In genomic region chr6:43258807-43259686, GRCh38 we compare ENCODE assay signal across 15 cellular contexts. TPM values are rescaled to one million over a fixed set of nuclear protein-coding genes. Genes with fewer than 3 reads are reported as not detected.
DNase-seq lines count a peak whose midpoint lies in the region; ATAC-seq, FAIRE-seq and TF ChIP-seq lines count a peak whose summit lies in the region.
"Had no signal": no experiment of that assay in that cellular context is flagged by ENCODE, and none has a peak within 500 bp of the region (broad histone marks: within the 10 kb centered on the region; RNA-seq: fewer than 3 reads in every experiment).

No MANE protein-coding gene starts in this region.

- no peak overlapping the region for H4K8ac ChIP-seq in neuronal stem cell (ENCODE audit: low read depth, low read length)

- WGBS in K562 (ENCODE audit: insufficient coverage, low coverage, missing lambda C conversion rate), result 23% methylated on average over 30 of the region's 30 CpGs
- no CpG with 5 or more reads among the region's 30 CpGs for WGBS in neuronal stem cell (ENCODE audit: extremely low coverage in 2 of 2, insufficient read length in 2 of 2, insufficient replicate concordance in 1 of 2), 2 donors

- H3K4me1 ChIP-seq in K562 (replicated peaks in 1 of 2; ENCODE audit: control insufficient read depth in 2 of 2, insufficient read depth in 2 of 2, low read length in 2 of 2) (peaks cover 0 to 22% of the 10 kb centered on the region in 2 experiments; a peak in 2 of 5 replicates), neuronal stem cell (ENCODE audit: control insufficient read depth in 2 of 2, insufficient read depth in 1 of 2, low read depth in 1 of 2, low read length in 2 of 2) (peaks cover 0 to 3% of the 10 kb centered on the region in 2 donors)

- H3K27ac ChIP-seq in K562 (ENCODE audit: extremely low read depth, low read depth, low read length) (no peak overlapping the region), neuronal stem cell (replicated peaks; ENCODE audit: low read length) (no peak overlapping the region)
- H3K27ac ChIP-seq: BLaER1 treated with 17β-estradiol and CSF1 and Interleukin-3, amounts not matched to agents 10 nM and 100 nM had no signal

- no peak overlapping the region for H4K91ac ChIP-seq in neuronal stem cell (ENCODE audit: low read depth, low read length, poor library complexity)

- BruUV-seq in K562 (replicated peaks; lab: Mats Ljungman, UMichigan), result no TSS peak

- no peaks in the 10 kb centered on the region for H3K9me3 Mint-ChIP-seq in activated naive CD4-positive, alpha-beta T cell treated with anti-CD3 and anti-CD28 coated beads, Interleukin-2, amount 50 U/mL, for 24 hours
- H3K9me3 Mint-ChIP-seq: CD4-positive, CD25-positive, alpha-beta regulatory T cell had no signal

- peaks cover 3% of the 10 kb centered on the region for H3K27me3 Mint-ChIP-seq in activated naive CD4-positive, alpha-beta T cell treated with anti-CD3 and anti-CD28 coated beads, Interleukin-2, amount 50 U/mL, for 24 hours
- H3K27me3 Mint-ChIP-seq: CD4-positive, CD25-positive, alpha-beta regulatory T cell had no signal

- H3K4me3 ChIP-seq in K562, result no peak overlapping the region
- no peak overlapping the region for H3K4me3 ChIP-seq in neuronal stem cell (ENCODE audit: low read length in 2 of 2)
- H3K4me3 ChIP-seq: BLaER1 treated with 17β-estradiol and CSF1 and Interleukin-3, amounts not matched to agents 10 nM and 100 nM had no signal

- CTCF ChIA-PET in K562 (lab: Yijun Ruan, JAX; ENCODE audit: low intra/inter-chr PET ratio), result no interaction called here

- H3K9ac ChIP-seq in K562 (ENCODE audit: insufficient read depth in 1 of 2, low read depth in 2 of 2, low read length in 2 of 2), result 0 out of 4 replicates have a peak overlapping the region, but pooled peaks of 1 of the 2 experiments have one; percentile 2
- H3K9ac ChIP-seq in neuronal stem cell (ENCODE audit: low read depth, low read length, poor library complexity), result no peak overlapping the region
- H3K9ac ChIP-seq: BLaER1 treated with 17β-estradiol and CSF1 and Interleukin-3, amounts not matched to agents 10 nM and 100 nM had no signal

- TF ChIP-seq EP300 in K562 (IDR thresholded peaks at IDR 0.05; ENCODE audit: low read length), result no peak

- H3K36me3 ChIP-seq in K562 (ENCODE audit: control insufficient read depth, insufficient read depth, low read length) (no peaks in the 10 kb centered on the region), neuronal stem cell (replicated peaks in 1 of 2; ENCODE audit: control insufficient read depth in 2 of 2, insufficient read depth in 2 of 2, low read length in 2 of 2) (peaks cover 4 to 13% of the 10 kb centered on the region in 2 donors)
- H3K36me3 ChIP-seq: BLaER1 treated with 17β-estradiol and CSF1 and Interleukin-3, amounts not matched to agents 10 nM and 100 nM had no signal

- H4K20me1 ChIP-seq in K562 (replicated peaks; ENCODE audit: control insufficient read depth, insufficient read depth, low read length), result peaks cover 7% of the 10 kb centered on the region; the same call in 1 of the 2 replicates
- H4K20me1 ChIP-seq: BLaER1 treated with 17β-estradiol and CSF1 and Interleukin-3, amounts not matched to agents 10 nM and 100 nM had no signal

- no peak for ATAC-seq in K562
- ATAC-seq in GM18873 (IDR thresholded peaks at IDR 0.05; ENCODE audit: low FRiP score, unreplicated experiment), result no peak

- TF ChIP-seq CTCF in K562 (IDR thresholded peaks at IDR 0.05 in 2 of 3, conservative IDR thresholded peaks at IDR 0.05 in 1 of 3; ENCODE audit: insufficient read depth in 2 of 3, low read depth in 1 of 3, low read length in 3 of 3), result no peak

- no peaks in the 10 kb centered on the region for H3K36me3 Mint-ChIP-seq in activated naive CD4-positive, alpha-beta T cell treated with anti-CD3 and anti-CD28 coated beads, Interleukin-2, amount 50 U/mL, for 24 hours
- H3K36me3 Mint-ChIP-seq: CD4-positive, CD25-positive, alpha-beta regulatory T cell had no signal

- FAIRE-seq in K562 (lab: Jason Lieb, UNC), result no peak

- POLR2A ChIA-PET in K562 (lab: Yijun Ruan, JAX), result interaction anchor here (0.6 to 1.0 kb wide), 2 partner anchors 161 to 251 kb away, joined by 3 read pairs; partner anchors contain the start of gene LRRC73

- H2AFZ ChIP-seq in K562 (ENCODE audit: low read depth, low read length) (no peak overlapping the region), neuronal stem cell (ENCODE audit: low read length) (no peak overlapping the region)

- no peaks in the 10 kb centered on the region for H3K79me1 ChIP-seq in neuronal stem cell (ENCODE audit: low read depth, low read length)

- H3K4ac ChIP-seq in neuronal stem cell (ENCODE audit: low read length), result no peak overlapping the region

- H3K27ac Mint-ChIP-seq in activated naive CD4-positive, alpha-beta T cell treated with anti-CD3 and anti-CD28 coated beads, Interleukin-2, amount 50 U/mL, for 24 hours, result peak overlapping the region; percentile 17

- H3K27me3 ChIP-seq in K562 (ENCODE audit: control insufficient read depth in 2 of 2, insufficient read depth in 2 of 2, low read length in 2 of 2) (peaks cover 35 to 54% of the 10 kb centered on the region in 2 experiments), neuronal stem cell (ENCODE audit: control insufficient read depth in 3 of 3, insufficient read depth in 3 of 3, low read depth in 1 of 3, low read length in 3 of 3) (no peaks in the 10 kb centered on the region)

- intact Hi-C loops in K562 (cut with micrococcal nuclease), result no loop called here

- in situ Hi-C loops in K562 (cut with MboI), result no loop called here

- H3K4me1 Mint-ChIP-seq in activated naive CD4-positive, alpha-beta T cell treated with anti-CD3 and anti-CD28 coated beads, Interleukin-2, amount 50 U/mL, for 24 hours, result no peaks in the 10 kb centered on the region

- H3K4me2 ChIP-seq in K562 (ENCODE audit: insufficient read depth, low read length) (no peak overlapping the region), neuronal stem cell (ENCODE audit: insufficient read depth, low read length, poor library complexity, severe bottlenecking) (no peak overlapping the region)

- H3K18ac ChIP-seq in neuronal stem cell (ENCODE audit: low read length), result no peak overlapping the region

- H2BK15ac ChIP-seq in neuronal stem cell (ENCODE audit: low read length), result peak overlapping the region; percentile 26

- no peaks in the 10 kb centered on the region for H3K9me1 ChIP-seq in K562 (ENCODE audit: control insufficient read depth, insufficient read depth, low read length)

- no peak overlapping the region for H2AK5ac ChIP-seq in neuronal stem cell (ENCODE audit: low read depth, low read length)

- H2BK120ac ChIP-seq in neuronal stem cell (ENCODE audit: low read depth, low read length), result no peak overlapping the region

- H2BK5ac ChIP-seq in neuronal stem cell (ENCODE audit: low read length), result no peak overlapping the region

- no peak for TF ChIP-seq POLR2A in K562 (conservative IDR thresholded peaks at IDR 0.05)

- H3K14ac ChIP-seq in neuronal stem cell (ENCODE audit: low read length), result no peak overlapping the region

- no peak overlapping the region for H3K4me3 Mint-ChIP-seq in activated naive CD4-positive, alpha-beta T cell treated with anti-CD3 and anti-CD28 coated beads, Interleukin-2, amount 50 U/mL, for 24 hours

- H3K9me3 ChIP-seq in K562 (replicated peaks; ENCODE audit: control insufficient read depth, insufficient read depth, low read depth, low read length) (no peaks in the 10 kb centered on the region), neuronal stem cell (replicated peaks in 1 of 2; ENCODE audit: control insufficient read depth in 2 of 2, insufficient read depth in 1 of 2, low read depth in 1 of 2, low read length in 2 of 2) (no peaks in the 10 kb centered on the region)
- H3K9me3 ChIP-seq: BLaER1 treated with 17β-estradiol and CSF1 and Interleukin-3, amounts not matched to agents 10 nM and 100 nM had no signal

- peak overlapping the region; percentile 45 for H3K23ac ChIP-seq in neuronal stem cell (ENCODE audit: low read depth, low read length, poor library complexity)

- no peak overlapping the region for H2BK12ac ChIP-seq in neuronal stem cell (ENCODE audit: low read length)

- DNase-seq in activated naive CD4-positive, alpha-beta T cell treated with anti-CD3 and anti-CD28 coated beads, Interleukin-2, amount 50 U/mL, for 16 hours, result no peak
- no peak for DNase-seq in K562 (ENCODE audit: extremely low read depth in 1 of 4, low spot score in 3 of 4)
- no peak for DNase-seq in neuronal stem cell (ENCODE audit: low spot score)
- no peak for DNase-seq in Kasumi-1 (lab: John Stamatoyannopoulos, UW)
- no peak for DNase-seq in SKM-1 treated with dmso at 0.1 percent for 144 hours (lab: John Stamatoyannopoulos, UW; ENCODE audit: unreplicated experiment)
- DNase-seq: 8988T; ACHN; CD4-positive, CD25-positive, alpha-beta regulatory T cell; DMS53; GF-D8; HCEC 1CT had no signal

- no peaks in the 10 kb centered on the region for H3K79me2 ChIP-seq in K562 (ENCODE audit: control insufficient read depth, insufficient read depth, low read length)

- TF ChIP-seq RAD21 in K562 (CRISPR knock-in tag; conservative IDR thresholded peaks at IDR 0.05 in 1 of 2, IDR thresholded peaks at IDR 0.05 in 1 of 2), result no peak

RNA-seq across cellular contexts. Expression of gene TTBK1, which starts 15.8 kb away (rescaled TPM):
- total RNA-seq in K562 (2011; cell fraction: chromatin; rRNA removed; ENCODE audit: low replicate concordance), result 0.07 TPM in 1 of 2 replicates, not detected in the other
- under 0.01 TPM in 1 of 2 replicates, not detected in the other for total RNA-seq in K562 (2011; cell fraction: nucleolus; rRNA removed)
- total RNA-seq in K562 (2011; cell fraction: nucleoplasm; rRNA removed), result 0.07 TPM in 1 of 2 replicates, not detected in the other
- not detected in 2 replicates for total RNA-seq in K562 (2014; rRNA removed)
- not detected in 2 replicates for total RNA-seq in K562 (2014; rRNA removed; fragmentation: Illumina TruSeq; extraction: Trizol)
- not detected in 2 replicates for total RNA-seq in K562 (2015; rRNA removed; fragmentation: Illumina TruSeq; extraction: Trizol)
- not detected in 2 replicates for total RNA-seq in K562 (2021)
- polyA plus RNA-seq in K562 (2011; rRNA removed), result not detected in 2 replicates
- not detected in 2 replicates for polyA plus RNA-seq in K562 (2011; cell fraction: cytosol; rRNA removed)
- polyA plus RNA-seq in K562 (2011; cell fraction: nucleus; rRNA removed), result not detected in 2 replicates
- polyA plus RNA-seq in K562 (2012), result 0.01 TPM in 1 of 2 replicates, not detected in the other
- polyA plus RNA-seq in K562 (2014; fragmentation: Illumina TruSeq; extraction: Trizol), result not detected in 2 replicates
- not detected for polyA plus RNA-seq in K562 (2014; fragmentation: Nextera tagmentation; extraction: Ambion mirVana)
- not detected in 2 replicates for polyA plus RNA-seq in K562 (2014; rRNA removed)
- polyA minus RNA-seq in K562 (2011; rRNA and poly(A)+ RNA removed), result not detected in 2 replicates
- polyA minus RNA-seq in K562 (2011; cell fraction: cytosol; rRNA and poly(A)+ RNA removed), result not detected in 2 replicates
- polyA minus RNA-seq in K562 (2011; cell fraction: nucleus; rRNA and poly(A)+ RNA removed), result under 0.01 TPM in 1 of 2 replicates, not detected in the other
- 1.5 TPM for polyA plus RNA-seq in neuronal stem cell (2013, experiment 1 of 2)
- polyA plus RNA-seq in neuronal stem cell (2013, experiment 2 of 2), result 1.5 TPM
- total RNA-seq: H4 had no signal
- polyA plus RNA-seq: CD4-positive, CD25-positive, alpha-beta regulatory T cell had no signal

RNA-seq across cellular contexts. Expression of gene DNPH1, which starts 29.8 kb away (rescaled TPM):
- 41.0 and 115 TPM in 2 replicates for total RNA-seq in K562 (2011; cell fraction: chromatin; rRNA removed; ENCODE audit: low replicate concordance)
- total RNA-seq in K562 (2011; cell fraction: nucleolus; rRNA removed), result 111 and 120 TPM in 2 replicates
- total RNA-seq in K562 (2011; cell fraction: nucleoplasm; rRNA removed), result 76.8 and 84.6 TPM in 2 replicates
- total RNA-seq in K562 (2014; rRNA removed) (237 and 302 TPM in 2 replicates), K562 (2014; rRNA removed; fragmentation: Illumina TruSeq; extraction: Trizol) (25.7 and 32.4 TPM in 2 replicates), K562 (2015; rRNA removed; fragmentation: Illumina TruSeq; extraction: Trizol) (67.7 and 68.7 TPM in 2 replicates), K562 (2021) (127 and 140 TPM in 2 replicates)
- polyA plus RNA-seq in K562 (2011; rRNA removed) (136 and 161 TPM in 2 replicates), K562 (2014; fragmentation: Illumina TruSeq; extraction: Trizol) (48.8 and 72.3 TPM in 2 replicates), K562 (2014; fragmentation: Nextera tagmentation; extraction: Ambion mirVana) (10 to 100 TPM in 1 of 2 experiments, 1 to 10 TPM in 1; 7.3 to 13.9 TPM), K562 (2014; rRNA removed) (300 and 346 TPM in 2 replicates)
- 293 and 491 TPM in 2 replicates for polyA plus RNA-seq in K562 (2011; cell fraction: cytosol; rRNA removed)
- polyA plus RNA-seq in K562 (2011; cell fraction: nucleus; rRNA removed), result 149 and 187 TPM in 2 replicates
- polyA plus RNA-seq in K562 (2012), result 197 and 211 TPM in 2 replicates
- 23.2 and 30.5 TPM in 2 replicates for polyA minus RNA-seq in K562 (2011; rRNA and poly(A)+ RNA removed)
- 26.2 and 27.7 TPM in 2 replicates for polyA minus RNA-seq in K562 (2011; cell fraction: cytosol; rRNA and poly(A)+ RNA removed)
- polyA minus RNA-seq in K562 (2011; cell fraction: nucleus; rRNA and poly(A)+ RNA removed), result 26.3 and 34.4 TPM in 2 replicates
- 110 TPM for polyA plus RNA-seq in neuronal stem cell (2013, experiment 1 of 2)
- polyA plus RNA-seq in neuronal stem cell (2013, experiment 2 of 2), result 110 TPM

RNA-seq across cellular contexts. Expression of gene SLC22A7, which starts 39.0 kb away (rescaled TPM):
- total RNA-seq in K562 (2011; cell fraction: chromatin; rRNA removed; ENCODE audit: low replicate concordance), result not detected in 2 replicates
- total RNA-seq in K562 (2011; cell fraction: nucleolus; rRNA removed), result not detected in 2 replicates
- not detected in 2 replicates for total RNA-seq in K562 (2011; cell fraction: nucleoplasm; rRNA removed)
- total RNA-seq in K562 (2014; rRNA removed) (not detected in 2 replicates), K562 (2014; rRNA removed; fragmentation: Illumina TruSeq; extraction: Trizol) (not detected in 2 replicates), K562 (2015; rRNA removed; fragmentation: Illumina TruSeq; extraction: Trizol) (not detected in 2 replicates), K562 (2021) (not detected in 2 replicates)
- polyA plus RNA-seq in K562 (2011; rRNA removed) (not detected in 2 replicates), K562 (2014; fragmentation: Illumina TruSeq; extraction: Trizol) (not detected in 2 replicates), K562 (2014; fragmentation: Nextera tagmentation; extraction: Ambion mirVana) (not detected), K562 (2014; rRNA removed) (not detected in 2 replicates)
- polyA plus RNA-seq in K562 (2011; cell fraction: cytosol; rRNA removed), result not detected in 2 replicates
- polyA plus RNA-seq in K562 (2011; cell fraction: nucleus; rRNA removed), result not detected in 2 replicates
- not detected in 2 replicates for polyA plus RNA-seq in K562 (2012)
- polyA minus RNA-seq in K562 (2011; rRNA and poly(A)+ RNA removed), result not detected in 2 replicates
- polyA minus RNA-seq in K562 (2011; cell fraction: cytosol; rRNA and poly(A)+ RNA removed), result not detected in 2 replicates
- not detected in 2 replicates for polyA minus RNA-seq in K562 (2011; cell fraction: nucleus; rRNA and poly(A)+ RNA removed)
- 0.01 TPM for polyA plus RNA-seq in neuronal stem cell (2013, experiment 1 of 2)
- polyA plus RNA-seq in neuronal stem cell (2013, experiment 2 of 2), result not detected
- total RNA-seq: CD4-positive, CD25-positive, alpha-beta regulatory T cell; H4 had no signal
- polyA plus RNA-seq: CD4-positive, CD25-positive, alpha-beta regulatory T cell had no signal

RNA-seq across cellular contexts. Expression of gene CRIP3, which starts 49.6 kb away (rescaled TPM):
- 6.4 and 11.3 TPM in 2 replicates for total RNA-seq in K562 (2011; cell fraction: chromatin; rRNA removed; ENCODE audit: low replicate concordance)
- total RNA-seq in K562 (2011; cell fraction: nucleolus; rRNA removed), result 7.6 and 7.8 TPM in 2 replicates
- 7.9 and 8.0 TPM in 2 replicates for total RNA-seq in K562 (2011; cell fraction: nucleoplasm; rRNA removed)
- total RNA-seq in K562 (2014; rRNA removed), result 0.86 and 1.0 TPM in 2 replicates
- total RNA-seq in K562 (2014; rRNA removed; fragmentation: Illumina TruSeq; extraction: Trizol), result 0.87 and 0.99 TPM in 2 replicates
- total RNA-seq in K562 (2015; rRNA removed; fragmentation: Illumina TruSeq; extraction: Trizol), result 0.36 TPM in 1 of 2 replicates, not detected in the other
- total RNA-seq in K562 (2021), result 0.82 and 0.89 TPM in 2 replicates
- 1.2 and 2.7 TPM in 2 replicates for polyA plus RNA-seq in K562 (2011; rRNA removed)
- 1.4 and 1.6 TPM in 2 replicates for polyA plus RNA-seq in K562 (2011; cell fraction: cytosol; rRNA removed)
- polyA plus RNA-seq in K562 (2011; cell fraction: nucleus; rRNA removed), result 9.4 and 9.7 TPM in 2 replicates
- polyA plus RNA-seq in K562 (2012), result 0.31 and 0.75 TPM in 2 replicates
- polyA plus RNA-seq in K562 (2014; fragmentation: Illumina TruSeq; extraction: Trizol), result 0.86 and 2.1 TPM in 2 replicates
- under 1 TPM; 0.72 to 0.99 TPM for polyA plus RNA-seq in K562 (2014; fragmentation: Nextera tagmentation; extraction: Ambion mirVana)
- 1.3 and 3.6 TPM in 2 replicates for polyA plus RNA-seq in K562 (2014; rRNA removed)
- 0.57 and 0.60 TPM in 2 replicates for polyA minus RNA-seq in K562 (2011; rRNA and poly(A)+ RNA removed)
- polyA minus RNA-seq in K562 (2011; cell fraction: cytosol; rRNA and poly(A)+ RNA removed), result not detected in 2 replicates
- 2.0 and 3.6 TPM in 2 replicates for polyA minus RNA-seq in K562 (2011; cell fraction: nucleus; rRNA and poly(A)+ RNA removed)
- 25.5 TPM for polyA plus RNA-seq in neuronal stem cell (2013, experiment 1 of 2)
- 24.5 TPM for polyA plus RNA-seq in neuronal stem cell (2013, experiment 2 of 2)
- total RNA-seq: H4 had no signal
